1 cellular context compared by ENCODE assay signal in genomic region chr1:223394242-223394641, GRCh38.
TF ChIP-seq lines count a peak whose summit lies in the region.

No MANE protein-coding gene starts in this region.

TF ChIP-seq in H1, 55 proteins besides CTCF, POLR2A, EP300 and RAD21:
- TF ChIP-seq GABPA (IDR thresholded peaks at IDR 0.05; ENCODE audit: borderline replicate concordance, insufficient read depth, low read length) (no peak), SIN3A (conservative IDR thresholded peaks at IDR 0.05 in 1 of 2, IDR thresholded peaks at IDR 0.05 in 1 of 2; ENCODE audit: low read depth in 1 of 2, low read length in 2 of 2) (no peak), CTBP2 (IDR thresholded peaks at IDR 0.05; ENCODE audit: borderline replicate concordance, insufficient read depth, insufficient read length, low read length) (no peak), RFX5 (IDR thresholded peaks at IDR 0.05; ENCODE audit: borderline replicate concordance, low read depth, low read length) (no peak), TEAD4 (IDR thresholded peaks at IDR 0.05; ENCODE audit: low read depth, low read length) (no peak), JUN (IDR thresholded peaks at IDR 0.05; ENCODE audit: low read depth, low read length) (no peak), SUZ12 (IDR thresholded peaks at IDR 0.05; ENCODE audit: low read length) (no peak), KDM4A (IDR thresholded peaks at IDR 0.05; ENCODE audit: low read depth, low read length, severe bottlenecking) (no peak), MAFK (IDR thresholded peaks at IDR 0.05; ENCODE audit: low read depth, low read length) (no peak), SIX5 (IDR thresholded peaks at IDR 0.05; ENCODE audit: low read depth, low read length) (no peak)
- TF ChIP-seq, protein P1, sequence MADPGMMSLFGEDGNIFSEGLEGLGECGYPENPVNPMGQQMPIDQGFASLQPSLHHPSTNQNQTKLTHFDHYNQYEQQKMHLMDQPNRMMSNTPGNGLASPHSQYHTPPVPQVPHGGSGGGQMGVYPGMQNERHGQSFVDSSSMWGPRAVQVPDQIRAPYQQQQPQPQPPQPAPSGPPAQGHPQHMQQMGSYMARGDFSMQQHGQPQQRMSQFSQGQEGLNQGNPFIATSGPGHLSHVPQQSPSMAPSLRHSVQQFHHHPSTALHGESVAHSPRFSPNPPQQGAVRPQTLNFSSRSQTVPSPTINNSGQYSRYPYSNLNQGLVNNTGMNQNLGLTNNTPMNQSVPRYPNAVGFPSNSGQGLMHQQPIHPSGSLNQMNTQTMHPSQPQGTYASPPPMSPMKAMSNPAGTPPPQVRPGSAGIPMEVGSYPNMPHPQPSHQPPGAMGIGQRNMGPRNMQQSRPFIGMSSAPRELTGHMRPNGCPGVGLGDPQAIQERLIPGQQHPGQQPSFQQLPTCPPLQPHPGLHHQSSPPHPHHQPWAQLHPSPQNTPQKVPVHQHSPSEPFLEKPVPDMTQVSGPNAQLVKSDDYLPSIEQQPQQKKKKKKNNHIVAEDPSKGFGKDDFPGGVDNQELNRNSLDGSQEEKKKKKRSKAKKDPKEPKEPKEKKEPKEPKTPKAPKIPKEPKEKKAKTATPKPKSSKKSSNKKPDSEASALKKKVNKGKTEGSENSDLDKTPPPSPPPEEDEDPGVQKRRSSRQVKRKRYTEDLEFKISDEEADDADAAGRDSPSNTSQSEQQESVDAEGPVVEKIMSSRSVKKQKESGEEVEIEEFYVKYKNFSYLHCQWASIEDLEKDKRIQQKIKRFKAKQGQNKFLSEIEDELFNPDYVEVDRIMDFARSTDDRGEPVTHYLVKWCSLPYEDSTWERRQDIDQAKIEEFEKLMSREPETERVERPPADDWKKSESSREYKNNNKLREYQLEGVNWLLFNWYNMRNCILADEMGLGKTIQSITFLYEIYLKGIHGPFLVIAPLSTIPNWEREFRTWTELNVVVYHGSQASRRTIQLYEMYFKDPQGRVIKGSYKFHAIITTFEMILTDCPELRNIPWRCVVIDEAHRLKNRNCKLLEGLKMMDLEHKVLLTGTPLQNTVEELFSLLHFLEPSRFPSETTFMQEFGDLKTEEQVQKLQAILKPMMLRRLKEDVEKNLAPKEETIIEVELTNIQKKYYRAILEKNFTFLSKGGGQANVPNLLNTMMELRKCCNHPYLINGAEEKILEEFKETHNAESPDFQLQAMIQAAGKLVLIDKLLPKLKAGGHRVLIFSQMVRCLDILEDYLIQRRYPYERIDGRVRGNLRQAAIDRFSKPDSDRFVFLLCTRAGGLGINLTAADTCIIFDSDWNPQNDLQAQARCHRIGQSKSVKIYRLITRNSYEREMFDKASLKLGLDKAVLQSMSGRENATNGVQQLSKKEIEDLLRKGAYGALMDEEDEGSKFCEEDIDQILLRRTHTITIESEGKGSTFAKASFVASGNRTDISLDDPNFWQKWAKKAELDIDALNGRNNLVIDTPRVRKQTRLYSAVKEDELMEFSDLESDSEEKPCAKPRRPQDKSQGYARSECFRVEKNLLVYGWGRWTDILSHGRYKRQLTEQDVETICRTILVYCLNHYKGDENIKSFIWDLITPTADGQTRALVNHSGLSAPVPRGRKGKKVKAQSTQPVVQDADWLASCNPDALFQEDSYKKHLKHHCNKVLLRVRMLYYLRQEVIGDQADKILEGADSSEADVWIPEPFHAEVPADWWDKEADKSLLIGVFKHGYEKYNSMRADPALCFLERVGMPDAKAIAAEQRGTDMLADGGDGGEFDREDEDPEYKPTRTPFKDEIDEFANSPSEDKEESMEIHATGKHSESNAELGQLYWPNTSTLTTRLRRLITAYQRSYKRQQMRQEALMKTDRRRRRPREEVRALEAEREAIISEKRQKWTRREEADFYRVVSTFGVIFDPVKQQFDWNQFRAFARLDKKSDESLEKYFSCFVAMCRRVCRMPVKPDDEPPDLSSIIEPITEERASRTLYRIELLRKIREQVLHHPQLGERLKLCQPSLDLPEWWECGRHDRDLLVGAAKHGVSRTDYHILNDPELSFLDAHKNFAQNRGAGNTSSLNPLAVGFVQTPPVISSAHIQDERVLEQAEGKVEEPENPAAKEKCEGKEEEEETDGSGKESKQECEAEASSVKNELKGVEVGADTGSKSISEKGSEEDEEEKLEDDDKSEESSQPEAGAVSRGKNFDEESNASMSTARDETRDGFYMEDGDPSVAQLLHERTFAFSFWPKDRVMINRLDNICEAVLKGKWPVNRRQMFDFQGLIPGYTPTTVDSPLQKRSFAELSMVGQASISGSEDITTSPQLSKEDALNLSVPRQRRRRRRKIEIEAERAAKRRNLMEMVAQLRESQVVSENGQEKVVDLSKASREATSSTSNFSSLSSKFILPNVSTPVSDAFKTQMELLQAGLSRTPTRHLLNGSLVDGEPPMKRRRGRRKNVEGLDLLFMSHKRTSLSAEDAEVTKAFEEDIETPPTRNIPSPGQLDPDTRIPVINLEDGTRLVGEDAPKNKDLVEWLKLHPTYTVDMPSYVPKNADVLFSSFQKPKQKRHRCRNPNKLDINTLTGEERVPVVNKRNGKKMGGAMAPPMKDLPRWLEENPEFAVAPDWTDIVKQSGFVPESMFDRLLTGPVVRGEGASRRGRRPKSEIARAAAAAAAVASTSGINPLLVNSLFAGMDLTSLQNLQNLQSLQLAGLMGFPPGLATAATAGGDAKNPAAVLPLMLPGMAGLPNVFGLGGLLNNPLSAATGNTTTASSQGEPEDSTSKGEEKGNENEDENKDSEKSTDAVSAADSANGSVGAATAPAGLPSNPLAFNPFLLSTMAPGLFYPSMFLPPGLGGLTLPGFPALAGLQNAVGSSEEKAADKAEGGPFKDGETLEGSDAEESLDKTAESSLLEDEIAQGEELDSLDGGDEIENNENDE (IDR thresholded peaks at IDR 0.05; ENCODE audit: insufficient replicate concordance, low read length): no peak
TF ChIP-seq in H1: peak in this region for 0.
